In genomic region chr12:132146772-132147422, GRCh38 we compare ENCODE assay signal across 22 cellular contexts. TPM values are rescaled to one million over a fixed set of nuclear protein-coding genes. Genes with fewer than 3 reads are reported as not detected.
DNase-seq lines count a peak whose midpoint lies in the region; ATAC-seq, FAIRE-seq and TF ChIP-seq lines count a peak whose summit lies in the region.
"Had no signal": no experiment of that assay in that cellular context is flagged by ENCODE, and none has a peak within 500 bp of the region (broad histone marks: within the 10 kb centered on the region; RNA-seq: fewer than 3 reads in every experiment).

No MANE protein-coding gene starts in this region.

- peaks cover 34% of the 10 kb centered on the region for H3K4me1 Mint-ChIP-seq in activated T-cell treated with anti-CD3 and anti-CD28 coated beads, Interleukin-2, amount 50 U/mL, for 24 hours (ENCODE audit: low read depth)
- no peaks in the 10 kb centered on the region for H3K4me1 Mint-ChIP-seq in Caco-2 (ENCODE audit: low read depth, unreplicated experiment)
- peaks cover 29% of the 10 kb centered on the region for H3K4me1 Mint-ChIP-seq in central memory CD8-positive, alpha-beta T cell
- peaks cover 28 to 42% of the 10 kb centered on the region in 2 donors for H3K4me1 Mint-ChIP-seq in stimulated activated naive B cell treated with anti-CD40 and anti-IgM and Interleukin-4, amounts not matched to agents 10 μg/mL and 1 μg/mL and 100 μg/mL, for 72 hours

- CTCF ChIA-PET in Caco-2 (lab: Charles Lee) = no interaction called here

- H3K4me1 ChIP-seq in Caco-2 (peaks cover 6% of the 10 kb centered on the region), pancreas (peaks cover 4 to 16% (median 8%) of the 10 kb centered on the region in 3 donors)

- no peaks in the 10 kb centered on the region for H3K27me3 Mint-ChIP-seq in activated T-cell treated with anti-CD3 and anti-CD28 coated beads, Interleukin-2, amount 50 U/mL, for 24 hours
- H3K27me3 Mint-ChIP-seq in Caco-2 (ENCODE audit: insufficient read depth, unreplicated experiment) = no peaks in the 10 kb centered on the region
- no peaks in the 10 kb centered on the region for H3K27me3 Mint-ChIP-seq in central memory CD8-positive, alpha-beta T cell
- peaks cover 0 to 5% of the 10 kb centered on the region in 2 donors for H3K27me3 Mint-ChIP-seq in stimulated activated naive B cell treated with anti-CD40 and anti-IgM and Interleukin-4, amounts not matched to agents 10 μg/mL and 1 μg/mL and 100 μg/mL, for 72 hours
- H3K27me3 Mint-ChIP-seq: activated naive CD8-positive, alpha-beta T cell; naive B cell had no signal

- TF ChIP-seq CTCF in Caco-2 (IDR thresholded peaks at IDR 0.05; ENCODE audit: insufficient read depth in 1 of 2, low read depth in 1 of 2, low read length in 1 of 2, severe bottlenecking in 1 of 2, unreplicated experiment in 1 of 2) (no peak), pancreas (IDR thresholded peaks at IDR 0.05) (no peak)

- no TSS peak for BruUV-seq in Caco-2 (replicated peaks; lab: Mats Ljungman, UMichigan)

- no peak overlapping the region for H3K4me3 Mint-ChIP-seq in activated T-cell treated with anti-CD3 and anti-CD28 coated beads, Interleukin-2, amount 50 U/mL, for 24 hours
- H3K4me3 Mint-ChIP-seq in Caco-2 (ENCODE audit: unreplicated experiment) = peak overlapping the region; percentile 85
- peak overlapping the region; percentile 89 for H3K4me3 Mint-ChIP-seq in central memory CD8-positive, alpha-beta T cell
- no peak overlapping the region for H3K4me3 Mint-ChIP-seq in stimulated activated naive B cell treated with anti-CD40 and anti-IgM and Interleukin-4, amounts not matched to agents 10 μg/mL and 1 μg/mL and 100 μg/mL, for 72 hours

- H3K9me3 Mint-ChIP-seq in activated T-cell treated with anti-CD3 and anti-CD28 coated beads, Interleukin-2, amount 50 U/mL, for 24 hours = no peaks in the 10 kb centered on the region
- no peaks in the 10 kb centered on the region for H3K9me3 Mint-ChIP-seq in Caco-2 (ENCODE audit: unreplicated experiment)
- no peaks in the 10 kb centered on the region for H3K9me3 Mint-ChIP-seq in central memory CD8-positive, alpha-beta T cell
- H3K9me3 Mint-ChIP-seq in stimulated activated naive B cell treated with anti-CD40 and anti-IgM and Interleukin-4, amounts not matched to agents 10 μg/mL and 1 μg/mL and 100 μg/mL, for 72 hours = no peaks in the 10 kb centered on the region
- H3K9me3 Mint-ChIP-seq: naive B cell had no signal

- peaks cover 57% of the 10 kb centered on the region for H3K36me3 Mint-ChIP-seq in activated T-cell treated with anti-CD3 and anti-CD28 coated beads, Interleukin-2, amount 50 U/mL, for 24 hours (ENCODE audit: low read depth)
- peaks cover 58% of the 10 kb centered on the region for H3K36me3 Mint-ChIP-seq in Caco-2 (ENCODE audit: insufficient read depth, unreplicated experiment)
- peaks cover 27% of the 10 kb centered on the region for H3K36me3 Mint-ChIP-seq in central memory CD8-positive, alpha-beta T cell (ENCODE audit: insufficient read depth)
- peaks cover 11 to 28% of the 10 kb centered on the region in 2 donors for H3K36me3 Mint-ChIP-seq in stimulated activated naive B cell treated with anti-CD40 and anti-IgM and Interleukin-4, amounts not matched to agents 10 μg/mL and 1 μg/mL and 100 μg/mL, for 72 hours
- H3K36me3 Mint-ChIP-seq: naive B cell had no signal

- FAIRE-seq in pancreas (lab: Jason Lieb, UNC) = no peak
- FAIRE-seq: islet of Langerhans had no signal

- DNase-seq in activated T-cell treated with anti-CD3 and anti-CD28 coated beads, Interleukin-2, amount 50 U/mL, for 24 hours = no peak
- no peak for DNase-seq in activated T-cell treated with anti-CD3 and anti-CD28 coated beads for 4 hours
- DNase-seq in Caco-2 = no peak
- no peak for DNase-seq in central memory CD8-positive, alpha-beta T cell (ENCODE audit: low spot score in 2 of 2)
- peak in 4 of 6 donors; percentile 11 to 56 (median 36) for DNase-seq in pancreas
- no peak for DNase-seq in stimulated activated naive B cell treated with anti-CD40 and anti-IgM and Interleukin-4, amounts not matched to agents 10 μg/mL and 1 μg/mL and 100 μg/mL, for 72 hours
- no peak for DNase-seq in activated CD4-positive, CD25-positive, alpha-beta regulatory T cell treated with anti-CD3 and anti-CD28 coated beads, Interleukin-2, amount 50 U/mL, for 72 hours
- DNase-seq in substantia nigra (lab: John Stamatoyannopoulos, UW) = no peak
- DNase-seq: ACHN; DMS53; HCEC 1CT; naive B cell; NCI-H1417 treated with DMSO at 0.1 percent for 48 hours; OCI-M1; stimulated activated CD4-positive, alpha-beta T cell treated with anti-CD3 and anti-CD28 coated beads, Interleukin-4, amount 100 ng/mL, for 24 hours had no signal

- ATAC-seq in central memory CD8-positive, alpha-beta T cell (replicated peaks; ENCODE audit: extremely low read depth, poor library complexity, severe bottlenecking) = no peak
- ATAC-seq in pancreas = no peak
- ATAC-seq in stimulated activated naive B cell treated with anti-CD40 and anti-IgM and Interleukin-4, amounts not matched to agents 10 μg/mL and 1 μg/mL and 100 μg/mL, for 72 hours (replicated peaks) = no peak
- ATAC-seq: body of pancreas, psoas muscle had no signal

- no peak overlapping the region for H3K27ac ChIP-seq in pancreas
- no peak overlapping the region for H3K27ac ChIP-seq in substantia nigra (ENCODE audit: low read depth, low read length, poor library complexity, severe bottlenecking)
- H3K27ac ChIP-seq: body of pancreas, C4-2B, psoas muscle, suprapubic skin had no signal

- 84 to 85% methylated on average over 19 of the region's 19 CpGs for WGBS in pancreas, 2 donors

- peaks cover 2% of the 10 kb centered on the region; the same call in 1 of the 2 replicates for H3K36me3 ChIP-seq in Caco-2 (ENCODE audit: control insufficient read depth, insufficient read depth, low read length)
- peaks cover 0 to 9% (median 0%) of the 10 kb centered on the region in 3 donors for H3K36me3 ChIP-seq in pancreas

- intact Hi-C loops in Caco-2 (cut with micrococcal nuclease; ENCODE audit: unreplicated experiment) (no loop called here), pancreas (cut with DNase I) (no loop called here)

- peak overlapping the region; percentile 33 for H3K27ac Mint-ChIP-seq in activated T-cell treated with anti-CD3 and anti-CD28 coated beads, Interleukin-2, amount 50 U/mL, for 24 hours
- H3K27ac Mint-ChIP-seq in Caco-2 (ENCODE audit: unreplicated experiment) = no peak overlapping the region
- H3K27ac Mint-ChIP-seq in central memory CD8-positive, alpha-beta T cell (ENCODE audit: low read depth) = no peak overlapping the region
- no peak overlapping the region for H3K27ac Mint-ChIP-seq in stimulated activated naive B cell treated with anti-CD40 and anti-IgM and Interleukin-4, amounts not matched to agents 10 μg/mL and 1 μg/mL and 100 μg/mL, for 72 hours

- no peak overlapping the region for H3K4me3 ChIP-seq in Caco-2 (ENCODE audit: low read depth, low read length)
- H3K4me3 ChIP-seq in pancreas = no peak overlapping the region
- H3K4me3 ChIP-seq: body of pancreas, psoas muscle, smooth muscle cell, suprapubic skin had no signal

- H3K9me3 ChIP-seq in Caco-2 (no peaks in the 10 kb centered on the region), pancreas (no peaks in the 10 kb centered on the region)
- H3K9me3 ChIP-seq: body of pancreas, psoas muscle, suprapubic skin had no signal

- POLR2A ChIA-PET in Caco-2 (lab: Charles Lee) = no interaction called here

- H3K27me3 ChIP-seq in Caco-2 (replicated peaks; ENCODE audit: control insufficient read depth, insufficient read depth, low read length) (no peaks in the 10 kb centered on the region), pancreas (no peaks in the 10 kb centered on the region)
- H3K27me3 ChIP-seq: body of pancreas, suprapubic skin had no signal

RNA-seq across cellular contexts. Expression of gene NOC4L, which starts 2.6 kb away (rescaled TPM):
- 39.6 and 40.7 TPM in 2 replicates for total RNA-seq in Caco-2 (2022)
- total RNA-seq in pancreas = 10 to 100 TPM in 1 of 6 donors, 1 to 10 TPM in 5; 6.8 to 10.9 (median 8.1) TPM
- polyA plus RNA-seq in pancreas = 10 to 100 TPM; 32.8 to 45.8 TPM

RNA-seq across cellular contexts. Expression of gene DDX51, which starts 2.8 kb away (rescaled TPM):
- 35.5 and 40.4 TPM in 2 replicates for total RNA-seq in Caco-2 (2022)
- 10 to 100 TPM in 4 of 6 donors, 1 to 10 TPM in 2; 7.8 to 15.6 (median 12.4) TPM for total RNA-seq in pancreas
- polyA plus RNA-seq in pancreas = 10 to 100 TPM; 32.9 to 46.7 TPM

Comparison
In these comparisons a context has a peak if more than half of its experiments do, and no peak if none do; other contexts are left out.
1. DNase-seq: peak in pancreas (4 of 6); none in activated T-cell treated with anti-CD3 and anti-CD28 coated beads, Interleukin-2, amount 50 U/mL, for 24 hours (single experiment), activated T-cell treated with anti-CD3 and anti-CD28 coated beads for 4 hours (single experiment), Caco-2 (0 of 2), central memory CD8-positive, alpha-beta T cell (0 of 2), stimulated activated naive B cell treated with anti-CD40 and anti-IgM and Interleukin-4, amounts not matched to agents 10 μg/mL and 1 μg/mL and 100 μg/mL, for 72 hours (single experiment), activated CD4-positive, CD25-positive, alpha-beta regulatory T cell treated with anti-CD3 and anti-CD28 coated beads, Interleukin-2, amount 50 U/mL, for 72 hours (single experiment) and substantia nigra (0 of 49).
2. H3K4me3 Mint-ChIP-seq: peak in Caco-2 (single experiment) and central memory CD8-positive, alpha-beta T cell (single experiment); none in activated T-cell treated with anti-CD3 and anti-CD28 coated beads, Interleukin-2, amount 50 U/mL, for 24 hours (single experiment) and stimulated activated naive B cell treated with anti-CD40 and anti-IgM and Interleukin-4, amounts not matched to agents 10 μg/mL and 1 μg/mL and 100 μg/mL, for 72 hours (0 of 2).